ENCODE assay signal across 1 cellular context in genomic region chr16:69188716-69189115, GRCh38.
TF ChIP-seq lines count a peak whose summit lies in the region.

No MANE protein-coding gene starts in this region.

TF ChIP-seq in HepG2, 621 proteins besides CTCF, POLR2A, EP300 and RAD21:
- TF ChIP-seq CHD4 (IDR thresholded peaks at IDR 0.05; ENCODE audit: borderline replicate concordance, low read length) (no peak), ZNF225 (CRISPR knock-in tag; IDR thresholded peaks at IDR 0.05) (no peak), ZNF614 (CRISPR knock-in tag; IDR thresholded peaks at IDR 0.05; ENCODE audit: borderline replicate concordance) (no peak), ZNF891 (CRISPR knock-in tag; IDR thresholded peaks at IDR 0.05) (no peak), ZNF558 (CRISPR knock-in tag; IDR thresholded peaks at IDR 0.05; ENCODE audit: borderline replicate concordance) (no peak), GATAD2A (CRISPR knock-in tag; IDR thresholded peaks at IDR 0.05) (0 out of 2 replicates have a peak, but pooled peaks have one; percentile 6), CSRNP2 (CRISPR knock-in tag; conservative IDR thresholded peaks at IDR 0.05; ENCODE audit: low read depth) (no peak), FOSL2 (CRISPR knock-in tag; IDR thresholded peaks at IDR 0.05) (peak; percentile 46), TP53 (CRISPR knock-in tag; conservative IDR thresholded peaks at IDR 0.05) (no peak), UBTF (CRISPR knock-in tag; IDR thresholded peaks at IDR 0.05) (no peak), REL (CRISPR knock-in tag; conservative IDR thresholded peaks at IDR 0.05) (no peak), NFRKB (IDR thresholded peaks at IDR 0.05) (no peak), HOXA7 (CRISPR knock-in tag; IDR thresholded peaks at IDR 0.05) (no peak), HNF4G (IDR thresholded peaks at IDR 0.05; ENCODE audit: borderline replicate concordance, low read depth, low read length) (no peak), HNF4G (CRISPR knock-in tag; IDR thresholded peaks at IDR 0.05; ENCODE audit: borderline replicate concordance, low read depth) (no peak), ZSCAN25 (CRISPR knock-in tag; IDR thresholded peaks at IDR 0.05) (peak; percentile 91), CBX1 (IDR thresholded peaks at IDR 0.05; ENCODE audit: low read depth) (no peak), TRIM22 (IDR thresholded peaks at IDR 0.05) (no peak), ZNF280B (CRISPR knock-in tag; IDR thresholded peaks at IDR 0.05; ENCODE audit: borderline replicate concordance) (no peak), ZNF24 (IDR thresholded peaks at IDR 0.05) (no peak), HDAC1 (CRISPR knock-in tag; IDR thresholded peaks at IDR 0.05) (no peak), GTF3A (CRISPR knock-in tag; conservative IDR thresholded peaks at IDR 0.05) (no peak), SAP130 (CRISPR knock-in tag; IDR thresholded peaks at IDR 0.05; ENCODE audit: low read depth) (peak; percentile 5; the same call in 1 of the 2 replicates), HINFP (CRISPR knock-in tag; IDR thresholded peaks at IDR 0.05; ENCODE audit: low read depth) (no peak), FOXO1 (CRISPR knock-in tag; IDR thresholded peaks at IDR 0.05) (no peak), ZSCAN5A (CRISPR knock-in tag; IDR thresholded peaks at IDR 0.05; ENCODE audit: borderline replicate concordance) (no peak), RFXAP (CRISPR knock-in tag; IDR thresholded peaks at IDR 0.05; ENCODE audit: borderline replicate concordance) (no peak)
TF ChIP-seq in HepG2: peak in this region for 4.
